Comparison of ENCODE assay signal across 8 cellular contexts in genomic region chr15:84992157-84992940, GRCh38. TPM values are rescaled to one million over a fixed set of nuclear protein-coding genes. Genes with fewer than 3 reads are reported as not detected.
DNase-seq lines count a peak whose midpoint lies in the region; FAIRE-seq and TF ChIP-seq lines count a peak whose summit lies in the region.

No MANE protein-coding gene starts in this region.

- peak; percentile 68 for DNase-seq in Daoy (ENCODE audit: low read depth)
- DNase-seq in RKO (ENCODE audit: low spot score) = peak; percentile 74
- DNase-seq in colonic mucosa = peak; percentile 52
- peak; percentile 90 for DNase-seq in small intestine
- DNase-seq in NCI-H510A treated with DMSO at 0.1 percent for 48 hours (lab: John Stamatoyannopoulos, UW) = no peak
- DNase-seq in HuH-7 (ENCODE audit: low spot score) = no peak
- no peak for DNase-seq in KG1 (lab: John Stamatoyannopoulos, UW)
- no peak for DNase-seq in SIG-M5 treated with dmso at 0.1 percent for 504 hours (lab: John Stamatoyannopoulos, UW; ENCODE audit: unreplicated experiment)

- no peak for FAIRE-seq in small intestine (lab: Jason Lieb, UNC)

- 12 to 55% (median 37%) methylated on average over 4 of the region's 4 CpGs for WGBS in small intestine, 3 donors

- H3K27ac ChIP-seq in colonic mucosa (peak overlapping the region; percentile 62), small intestine (ENCODE audit: low read depth in 1 of 2, low read length in 1 of 2) (peak overlapping the region; percentile 30 to 64)

- H3K27me3 ChIP-seq in colonic mucosa (no peaks in the 10 kb centered on the region), small intestine (ENCODE audit: control insufficient read depth in 2 of 2, insufficient read depth in 2 of 2, low read length in 2 of 2) (no peaks in the 10 kb centered on the region)

- H3K36me3 ChIP-seq in colonic mucosa (no peaks in the 10 kb centered on the region), small intestine (ENCODE audit: control insufficient read depth in 2 of 2, insufficient read depth in 2 of 2, low read length in 2 of 2) (no peaks in the 10 kb centered on the region)

- intact Hi-C loops in colonic mucosa (cut with DNase I) = no loop called here

- H3K9me3 ChIP-seq in colonic mucosa (no peaks in the 10 kb centered on the region), small intestine (ENCODE audit: control insufficient read depth, low read depth) (no peaks in the 10 kb centered on the region)

- H3K9ac ChIP-seq in colonic mucosa (ENCODE audit: low read depth in 2 of 2, low read length in 2 of 2) = peak overlapping the region in 1 of 2 donors; percentile 26

- H3K4me1 ChIP-seq in colonic mucosa = peaks cover 14% of the 10 kb centered on the region
- peaks cover 3 to 13% of the 10 kb centered on the region in 2 donors for H3K4me1 ChIP-seq in small intestine (ENCODE audit: control insufficient read depth in 2 of 2, insufficient read depth in 1 of 2, low read depth in 1 of 2, low read length in 1 of 2)

- H3K4me3 ChIP-seq in colonic mucosa = no peak overlapping the region
- no peak overlapping the region for H3K4me3 ChIP-seq in small intestine (ENCODE audit: low read depth in 1 of 2, low read length in 2 of 2)

- no peak for TF ChIP-seq CTCF in colonic mucosa (IDR thresholded peaks at IDR 0.05)

RNA-seq across cellular contexts. Expression of gene PDE8A, which starts 10.7 kb away (rescaled TPM):
- 3.7 and 4.9 TPM in 2 replicates for total RNA-seq in Daoy (2014; rRNA removed; shearing (Covaris generic))
- total RNA-seq in colonic mucosa = 10 to 100 TPM; 63.3 to 85.3 TPM
- polyA plus RNA-seq in small intestine = 10 to 100 TPM; 18.4 to 30.9 (median 22.8) TPM

Comparison
In these comparisons a context has a peak if more than half of its experiments do, and no peak if none do; other contexts are left out.
1. DNase-seq: peak in Daoy (single experiment), RKO (single experiment), colonic mucosa (single experiment) and small intestine (single experiment); none in NCI-H510A treated with DMSO at 0.1 percent for 48 hours (single experiment), HuH-7 (single experiment), KG1 (single experiment) and SIG-M5 treated with dmso at 0.1 percent for 504 hours (single experiment).
2. RNA of gene PDE8A, which starts 10.7 kb away (total RNA-seq): 63.3 to 85.3 TPM in colonic mucosa; 3.7 to 4.9 TPM in Daoy; every median in the first group is over 10 times any median in the second.